Comparison of ENCODE assay signal across 8 cellular contexts in genomic region chr17:80219777-80220708, GRCh38. TPM values are rescaled to one million over a fixed set of nuclear protein-coding genes. Genes with fewer than 3 reads are reported as not detected.
DNase-seq lines count a peak whose midpoint lies in the region; ATAC-seq and TF ChIP-seq lines count a peak whose summit lies in the region.

Gene SGSH, minus strand, starts transcription at chr17:80220333. Its CDS starts 20 bp downstream, at chr17:80220313.
Gene SLC26A11, plus strand, starts transcription at chr17:80220427. Its CDS starts 1,134 bp downstream, at chr17:80221561.

- TF ChIP-seq EP300 in sigmoid colon (IDR thresholded peaks at IDR 0.05) = no peak

- peak within 1 kb of the TSS; percentile 89 for H3K4me3 Mint-ChIP-seq in T-helper 2 cell treated with Interferon-gamma antibody and Interleukin-4, amounts not matched to agents 5 μg/mL and 100 μg/mL, for 36 hours

- H3K27me3 ChIP-seq in BLaER1 (peaks cover 27% of the 10 kb centered on the region), sigmoid colon (no peaks in the 10 kb centered on the region)

- H3K36me3 ChIP-seq in BLaER1 = no peaks in the 10 kb centered on the region
- peaks cover 0 to 28% (median 2%) of the 10 kb centered on the region in 4 donors for H3K36me3 ChIP-seq in sigmoid colon

- H4K20me1 ChIP-seq in BLaER1 = peaks cover 42% of the 10 kb centered on the region

- no peaks in the 10 kb centered on the region for H3K9me3 Mint-ChIP-seq in T-helper 2 cell treated with Interferon-gamma antibody and Interleukin-4, amounts not matched to agents 5 μg/mL and 100 μg/mL, for 36 hours

- H3K27ac ChIP-seq in BLaER1 (no peak within 1 kb of the TSS), sigmoid colon (peak within 1 kb of the TSS; percentile 79 to 89 (median 88))

- H3K4me2 ChIP-seq in BLaER1 = peak within 1 kb of the TSS; percentile 100

- TF ChIP-seq CTCF in LNCaP clone FGC (IDR thresholded peaks at IDR 0.05; ENCODE audit: control insufficient read depth, extremely low read depth, insufficient read depth) = no peak
- TF ChIP-seq CTCF in sigmoid colon (IDR thresholded peaks at IDR 0.05) = no peak

- no peak for TF ChIP-seq POLR2A in sigmoid colon (IDR thresholded peaks at IDR 0.05)

- H3K27ac Mint-ChIP-seq in T-helper 2 cell treated with Interferon-gamma antibody and Interleukin-4, amounts not matched to agents 5 μg/mL and 100 μg/mL, for 36 hours = peak within 1 kb of the TSS; percentile 90

- peak; percentile 36 for ATAC-seq in GM19372 (IDR thresholded peaks at IDR 0.05; ENCODE audit: low read depth, unreplicated experiment)
- ATAC-seq in GM19452 (IDR thresholded peaks at IDR 0.05; ENCODE audit: unreplicated experiment) = no peak

- intact Hi-C loops in sigmoid colon (cut with DNase I) = loop anchor here (2.0 to 5.0 kb wide), 3 partner anchors 42 to 118 kb away; partner anchors contain the start of genes EIF4A3, GAA and RNF213

- peak within 1 kb of the TSS; percentile 69 for H3K9ac ChIP-seq in BLaER1

- peaks cover 15% of the 10 kb centered on the region for H3K4me1 Mint-ChIP-seq in T-helper 2 cell treated with Interferon-gamma antibody and Interleukin-4, amounts not matched to agents 5 μg/mL and 100 μg/mL, for 36 hours (ENCODE audit: low read depth)

- no peaks in the 10 kb centered on the region for H3K9me3 ChIP-seq in BLaER1
- no peaks in the 10 kb centered on the region for H3K9me3 ChIP-seq in sigmoid colon

- 1% methylated on average over 80 of the region's 80 CpGs for WGBS in sigmoid colon, 2 donors

- H3K27me3 Mint-ChIP-seq in T-helper 2 cell treated with Interferon-gamma antibody and Interleukin-4, amounts not matched to agents 5 μg/mL and 100 μg/mL, for 36 hours (ENCODE audit: low read depth) = no peaks in the 10 kb centered on the region

- H3K36me3 Mint-ChIP-seq in T-helper 2 cell treated with Interferon-gamma antibody and Interleukin-4, amounts not matched to agents 5 μg/mL and 100 μg/mL, for 36 hours (ENCODE audit: low read depth) = peaks cover 14% of the 10 kb centered on the region

- H3K4me3 ChIP-seq in BLaER1 (peak within 1 kb of the TSS; percentile 74), LNCaP clone FGC (ENCODE audit: low read depth, low read length) (peak within 1 kb of the TSS; percentile 99), sigmoid colon (peak within 1 kb of the TSS; percentile 83 to 100 (median 96))

- DNase-seq in LNCaP clone FGC (ENCODE audit: low read depth) (peak; percentile 8), astrocyte of the hippocampus (ENCODE audit: low read depth, low spot score) (peak; percentile 82), hypothalamus (lab: John Stamatoyannopoulos, UW) (peak in 47 of 51 donors; percentile 11 to 84 (median 58)), sigmoid colon (peak; percentile 93)
- DNase-seq in T-helper 2 cell treated with Interferon-gamma antibody and Interleukin-4, amounts not matched to agents 5 μg/mL and 100 μg/mL, for 36 hours (ENCODE audit: low spot score) = peak; percentile 54

- H3K4me1 ChIP-seq in BLaER1 (peaks cover 45% of the 10 kb centered on the region), sigmoid colon (peaks cover 0 to 26% (median 21%) of the 10 kb centered on the region in 4 donors)

RNA-seq across cellular contexts. Expression of gene SGSH, which starts in this region (rescaled TPM):
- total RNA-seq in sigmoid colon = 10 to 100 TPM; 11.4 to 31.6 (median 12.9) TPM
- polyA plus RNA-seq in sigmoid colon = 10 to 100 TPM in 1 of 3 donors, 1 to 10 TPM in 2; 3.6 to 37.0 (median 6.7) TPM

RNA-seq across cellular contexts. Expression of gene SLC26A11, which starts in this region (rescaled TPM):
- 10 to 100 TPM in 3 of 4 donors, 1 to 10 TPM in 1; 6.8 to 14.5 (median 11.5) TPM for total RNA-seq in sigmoid colon
- polyA plus RNA-seq in sigmoid colon = 1 to 10 TPM; 2.3 to 9.3 (median 3.0) TPM

Comparison
In these comparisons a context has a peak if more than half of its experiments do, and no peak if none do; other contexts are left out.
1. DNase-seq: peak in every context shown above with its lines; median percentile 93 in sigmoid colon; 82 in astrocyte of the hippocampus; 58 in hypothalamus; 54 in T-helper 2 cell treated with Interferon-gamma antibody and Interleukin-4, amounts not matched to agents 5 μg/mL and 100 μg/mL, for 36 hours; 8 in LNCaP clone FGC.